Comparison of ENCODE assay signal across 17 cellular contexts in genomic region chr10:88731296-88731695, GRCh38. TPM values are rescaled to one million over a fixed set of nuclear protein-coding genes. Genes with fewer than 3 reads are reported as not detected.
DNase-seq lines count a peak whose midpoint lies in the region; ATAC-seq and TF ChIP-seq lines count a peak whose summit lies in the region.
"Had no signal": no experiment of that assay in that cellular context is flagged by ENCODE, and none has a peak within 500 bp of the region (broad histone marks: within the 10 kb centered on the region; RNA-seq: fewer than 3 reads in every experiment).

No MANE protein-coding gene starts in this region.

- no peak overlapping the region for H2BK20ac ChIP-seq in H9 (ENCODE audit: low read depth, low read length, poor library complexity, severe bottlenecking)

- peak; percentile 74 for ATAC-seq in naive thymus-derived CD4-positive, alpha-beta T cell
- ATAC-seq in HG02642 (IDR thresholded peaks at IDR 0.05; ENCODE audit: poor library complexity, unreplicated experiment) (no peak), GM21360 (IDR thresholded peaks at IDR 0.05; ENCODE audit: unreplicated experiment) (no peak)

- H3K79me1 ChIP-seq in H9 (ENCODE audit: insufficient read depth, low read depth, low read length, poor library complexity, severe bottlenecking) = no peaks in the 10 kb centered on the region

- no peaks in the 10 kb centered on the region for H3K79me2 ChIP-seq in H9 (ENCODE audit: insufficient read depth, low read length)

- no peak overlapping the region for H4K8ac ChIP-seq in H9 (replicated peaks; ENCODE audit: insufficient read length, low read depth, low read length)

- no peak overlapping the region for H3K27ac ChIP-seq in H9 (ENCODE audit: insufficient read length, low read depth, low read length)
- no peak overlapping the region for H3K27ac ChIP-seq in naive thymus-derived CD4-positive, alpha-beta T cell (ENCODE audit: low read depth, low read length)
- H3K27ac ChIP-seq: sigmoid colon, testis had no signal

- H3K27me3 ChIP-seq in H9 (ENCODE audit: insufficient read depth, low read length) = no peaks in the 10 kb centered on the region
- H3K27me3 ChIP-seq in naive thymus-derived CD4-positive, alpha-beta T cell (ENCODE audit: control insufficient read depth in 2 of 2, insufficient read depth in 2 of 2, low read length in 2 of 2) = peaks cover 0 to 3% of the 10 kb centered on the region in 2 donors
- H3K27me3 ChIP-seq: sigmoid colon, testis had no signal

- no peak overlapping the region for H3K27ac Mint-ChIP-seq in H9
- H3K27ac Mint-ChIP-seq in naive thymus-derived CD4-positive, alpha-beta T cell = no peak overlapping the region
- H3K27ac Mint-ChIP-seq: activated CD4-positive, alpha-beta T cell treated with anti-CD3 and anti-CD28 coated beads, Interleukin-2, amount 10 ng/mL, durations not matched to agents 24 days and 14 days had no signal

- no peak for TF ChIP-seq CTCF in H9 (conservative IDR thresholded peaks at IDR 0.05)
- no peak for TF ChIP-seq CTCF in epithelial cell of esophagus (IDR thresholded peaks at IDR 0.05; ENCODE audit: insufficient read depth, low read depth, low read length, missing control alignments)

- no peak overlapping the region for H3K4me2 ChIP-seq in H9 (ENCODE audit: insufficient read depth, insufficient read length, low read length)
- H3K4me2 ChIP-seq: SK-N-SH had no signal

- no peak overlapping the region for H2BK5ac ChIP-seq in H9 (ENCODE audit: insufficient read length, low read length)

- H3K56ac ChIP-seq in H9 (ENCODE audit: insufficient read length, low read depth, low read length) = no peak overlapping the region

- H2BK120ac ChIP-seq in H9 (ENCODE audit: low read depth, low read length, poor library complexity, severe bottlenecking) = no peak overlapping the region

- no peak overlapping the region for H3K4me3 ChIP-seq in epithelial cell of esophagus (ENCODE audit: low read length)
- H3K4me3 ChIP-seq in naive thymus-derived CD4-positive, alpha-beta T cell (ENCODE audit: low read length) = no peak overlapping the region
- H3K4me3 ChIP-seq: sigmoid colon, testis had no signal

- H3K36me3 ChIP-seq in naive thymus-derived CD4-positive, alpha-beta T cell (ENCODE audit: control insufficient read depth in 2 of 3, insufficient read depth in 3 of 3, low read length in 3 of 3) = no peaks in the 10 kb centered on the region
- H3K36me3 ChIP-seq: sigmoid colon had no signal

- H2BK12ac ChIP-seq in H9 (ENCODE audit: insufficient read length, low read depth, low read length) = no peak overlapping the region

- H3K4me3 Mint-ChIP-seq in H9 = no peak overlapping the region
- no peak overlapping the region for H3K4me3 Mint-ChIP-seq in naive thymus-derived CD4-positive, alpha-beta T cell
- H3K4me3 Mint-ChIP-seq: activated CD4-positive, alpha-beta T cell treated with anti-CD3 and anti-CD28 coated beads, Interleukin-2, amount 10 ng/mL, durations not matched to agents 24 days and 14 days; naive B cell had no signal

- H3K9me3 ChIP-seq in H9 (ENCODE audit: control insufficient read depth, low read depth, low read length) = no peaks in the 10 kb centered on the region
- H3K9me3 ChIP-seq in naive thymus-derived CD4-positive, alpha-beta T cell (ENCODE audit: control insufficient read depth in 2 of 3, low read length in 3 of 3) = no peaks in the 10 kb centered on the region
- H3K9me3 ChIP-seq: sigmoid colon, SK-N-SH, testis had no signal

- no peaks in the 10 kb centered on the region for H3K4me1 ChIP-seq in H9 (ENCODE audit: insufficient read depth, low read length)
- no peaks in the 10 kb centered on the region for H3K4me1 ChIP-seq in naive thymus-derived CD4-positive, alpha-beta T cell (ENCODE audit: control insufficient read depth in 2 of 2, insufficient read depth in 2 of 2, low read length in 2 of 2)
- H3K4me1 ChIP-seq: sigmoid colon, testis had no signal

- H3K18ac ChIP-seq in H9 (ENCODE audit: insufficient read length, low read depth, low read length) = no peak overlapping the region

- no peak overlapping the region for H3K14ac ChIP-seq in H9 (ENCODE audit: insufficient read depth, low read length)

- peaks cover 6% of the 10 kb centered on the region in 2 experiments for H3K4me1 Mint-ChIP-seq in H9
- H3K4me1 Mint-ChIP-seq in naive thymus-derived CD4-positive, alpha-beta T cell = peaks cover 0 to under 1% (median 0%) of the 10 kb centered on the region in 7 donors
- H3K4me1 Mint-ChIP-seq: activated CD4-positive, alpha-beta T cell treated with anti-CD3 and anti-CD28 coated beads, Interleukin-2, amount 10 ng/mL, durations not matched to agents 24 days and 14 days had no signal

- H4K20me1 ChIP-seq in H9 (ENCODE audit: control insufficient read depth, insufficient read depth, insufficient read length) = no peaks in the 10 kb centered on the region

- no peaks in the 10 kb centered on the region for H3K23me2 ChIP-seq in H9 (ENCODE audit: insufficient read length, low read depth, low read length, poor library complexity, severe bottlenecking)

- no peak overlapping the region for H2AK5ac ChIP-seq in H9 (ENCODE audit: insufficient read length, low read length)

- H4K5ac ChIP-seq in H9 (ENCODE audit: insufficient read length, low read depth, low read length) = no peak overlapping the region

- no peak overlapping the region for H3K4ac ChIP-seq in H9 (ENCODE audit: low read depth, low read length)

- CTCF ChIA-PET in naive thymus-derived CD4-positive, alpha-beta T cell (lab: Charles Lee) = no interaction called here

- no peak overlapping the region for H2AFZ ChIP-seq in H9 (ENCODE audit: low read length)

- H3T11ph ChIP-seq in H9 (ENCODE audit: low read length) = no peak overlapping the region

- H4K91ac ChIP-seq in H9 (ENCODE audit: insufficient read length, low read depth, low read length) = no peak overlapping the region

- DNase-seq in H9 (peak; percentile 39), NCI-H82 treated with DMSO at 0.1 percent for 48 hours (lab: John Stamatoyannopoulos, UW; ENCODE audit: unreplicated experiment) (peak; percentile 49), epithelial cell of esophagus (ENCODE audit: low read depth) (peak; percentile 42), T-helper 2 cell (no peak), amniotic stem cell (lab: John Stamatoyannopoulos, UW) (no peak)
- DNase-seq in naive thymus-derived CD4-positive, alpha-beta T cell = no peak
- DNase-seq: activated CD4-positive, alpha-beta T cell treated with anti-CD3 and anti-CD28 coated beads, Interleukin-2, amount 10 ng/mL, durations not matched to agents 24 days and 14 days; activated effector memory CD4-positive, alpha-beta T cell treated with anti-CD3 and anti-CD28 coated beads, Interleukin-2, amount 50 U/mL, for 16 hours; HCEC 1CT; naive B cell; NCI-H345; sigmoid colon; SK-N-SH; testis had no signal

- H3K9ac ChIP-seq in H9 (ENCODE audit: extremely low read depth, insufficient read length, low read length) = no peak overlapping the region
- H3K9ac ChIP-seq: SK-N-SH had no signal

- no CpG with 5 or more reads among the region's 6 CpGs for WGBS in H9 (ENCODE audit: extremely low coverage, insufficient read length, low lambda C conversion rate)

- no peak overlapping the region for H2BK15ac ChIP-seq in H9 (ENCODE audit: low read depth, low read length)

- H3K23ac ChIP-seq in H9 (ENCODE audit: insufficient read length, low read depth, low read length) = no peak overlapping the region

- H3K9me3 Mint-ChIP-seq in H9 = no peaks in the 10 kb centered on the region
- no peaks in the 10 kb centered on the region for H3K9me3 Mint-ChIP-seq in naive thymus-derived CD4-positive, alpha-beta T cell
- H3K9me3 Mint-ChIP-seq: activated CD4-positive, alpha-beta T cell treated with anti-CD3 and anti-CD28 coated beads, Interleukin-2, amount 10 ng/mL, durations not matched to agents 24 days and 14 days; naive B cell had no signal

- no peaks in the 10 kb centered on the region for H3K36me3 Mint-ChIP-seq in H9 (ENCODE audit: insufficient read depth in 1 of 3, low read depth in 3 of 3)
- no peaks in the 10 kb centered on the region for H3K36me3 Mint-ChIP-seq in naive thymus-derived CD4-positive, alpha-beta T cell
- H3K36me3 Mint-ChIP-seq: naive B cell had no signal

- intact Hi-C loops in naive thymus-derived CD4-positive, alpha-beta T cell (cut with micrococcal nuclease) = no loop called here

- peaks cover 19% of the 10 kb centered on the region for H3K27me3 Mint-ChIP-seq in H9 (ENCODE audit: low read depth)
- H3K27me3 Mint-ChIP-seq in naive thymus-derived CD4-positive, alpha-beta T cell = peaks cover 0 to 19% (median 0%) of the 10 kb centered on the region in 5 donors

- POLR2A ChIA-PET in naive thymus-derived CD4-positive, alpha-beta T cell (lab: Charles Lee) = no interaction called here

RNA-seq across cellular contexts. Expression of gene LIPK, which starts 25.2 kb away (rescaled TPM):
- total RNA-seq in H9 (2021) = not detected in 2 replicates
- total RNA-seq in naive thymus-derived CD4-positive, alpha-beta T cell = not detected
- not detected for polyA plus RNA-seq in naive thymus-derived CD4-positive, alpha-beta T cell
- total RNA-seq: activated CD4-positive, alpha-beta T cell treated with anti-CD3 and anti-CD28 coated beads, Interleukin-2, amount 10 ng/mL, durations not matched to agents 24 days and 14 days; epithelial cell of proximal tubule; sigmoid colon; testis had no signal
- polyA plus RNA-seq: sigmoid colon, SK-N-SH had no signal

RNA-seq across cellular contexts. Expression of gene LIPN, which starts 28.5 kb away (rescaled TPM):
- not detected in 2 replicates for total RNA-seq in H9 (2021)
- 1 to 10 TPM in 1 of 5 experiments, under 1 TPM in 1, not detected in 3; 0.34 to 5.1 TPM for total RNA-seq in naive thymus-derived CD4-positive, alpha-beta T cell
- not detected for polyA plus RNA-seq in naive thymus-derived CD4-positive, alpha-beta T cell
- total RNA-seq: activated CD4-positive, alpha-beta T cell treated with anti-CD3 and anti-CD28 coated beads, Interleukin-2, amount 10 ng/mL, durations not matched to agents 24 days and 14 days; epithelial cell of proximal tubule had no signal
- polyA plus RNA-seq: sigmoid colon, SK-N-SH had no signal

Comparison
In these comparisons a context has a peak if more than half of its experiments do, and no peak if none do; other contexts are left out.
1. DNase-seq: peak in H9 (single experiment), NCI-H82 treated with DMSO at 0.1 percent for 48 hours (single experiment) and epithelial cell of esophagus (single experiment); none in naive thymus-derived CD4-positive, alpha-beta T cell (0 of 9), T-helper 2 cell (0 of 5) and amniotic stem cell (single experiment).